Comparison of ENCODE assay signal across 2 cellular contexts in genomic region chr15:89646416-89647141, GRCh38.
TF ChIP-seq lines count a peak whose summit lies in the region.

No MANE protein-coding gene starts in this region.

TF ChIP-seq in SK-N-SH, 30 proteins besides CTCF, POLR2A, EP300 and RAD21:
- TF ChIP-seq RFX5 (IDR thresholded peaks at IDR 0.05; ENCODE audit: low read length), result no peak
- TF ChIP-seq POLR2AphosphoS5 (IDR thresholded peaks at IDR 0.05; ENCODE audit: low read depth, low read length), result no peak
- no peak for TF ChIP-seq FOXJ3 (CRISPR knock-in tag; IDR thresholded peaks at IDR 0.05)
- TF ChIP-seq JUND (IDR thresholded peaks at IDR 0.05), result no peak
- TF ChIP-seq SMC3 (IDR thresholded peaks at IDR 0.05; ENCODE audit: low read depth, low read length), result no peak
- no peak for TF ChIP-seq GATA2 (CRISPR knock-in tag; IDR thresholded peaks at IDR 0.05)
- no peak for TF ChIP-seq RCOR1 (IDR thresholded peaks at IDR 0.05; ENCODE audit: low read length)

TF ChIP-seq in HepG2, 621 proteins besides CTCF, POLR2A, EP300 and RAD21:
- TF ChIP-seq AGO2 (optimal IDR thresholded peaks at IDR 0.05; ENCODE audit: low read depth, low read length), result peak; percentile 6
- no peak for TF ChIP-seq HOXA9 (CRISPR knock-in tag; IDR thresholded peaks at IDR 0.05; ENCODE audit: borderline replicate concordance)
- no peak for TF ChIP-seq MTA1 (CRISPR knock-in tag; IDR thresholded peaks at IDR 0.05; ENCODE audit: borderline replicate concordance)
- no peak for TF ChIP-seq KLF9 (CRISPR knock-in tag; IDR thresholded peaks at IDR 0.05; ENCODE audit: low read depth)
- no peak for TF ChIP-seq FIP1L1 (IDR thresholded peaks at IDR 0.05; ENCODE audit: borderline replicate concordance, insufficient read depth, low read depth, low read length)
- no peak for TF ChIP-seq ZUFSP (CRISPR knock-in tag; IDR thresholded peaks at IDR 0.05; ENCODE audit: borderline replicate concordance)
- no peak for TF ChIP-seq KLF12 (CRISPR knock-in tag; IDR thresholded peaks at IDR 0.05; ENCODE audit: borderline replicate concordance)
TF ChIP-seq in HepG2: peak in this region for 1.
